Comparison of ENCODE assay signal across 1 cellular context in the genomic region with DNA sequence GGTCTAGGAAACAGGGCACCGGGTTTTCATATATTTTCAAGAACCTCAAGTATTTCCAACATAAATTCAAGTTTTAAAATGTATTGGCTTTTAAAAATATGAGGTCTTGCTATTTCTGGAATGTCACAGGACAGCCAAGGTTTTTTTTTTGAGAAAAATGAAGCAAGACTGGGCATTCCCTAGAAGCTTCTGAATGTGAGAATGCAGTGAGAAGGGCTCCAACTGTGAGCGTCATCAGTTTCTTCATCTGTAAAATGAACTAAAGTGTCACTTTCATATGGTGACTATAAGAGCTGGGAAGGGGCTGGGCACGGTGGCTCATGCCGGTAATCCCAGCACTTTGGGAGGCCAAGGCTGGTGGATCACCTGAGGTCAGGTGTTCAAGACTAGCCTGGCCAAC.
TF ChIP-seq lines count a peak whose summit lies in the region.

No MANE protein-coding gene starts in this region.

TF ChIP-seq in HepG2, 621 proteins besides CTCF, POLR2A, EP300 and RAD21 (continued from another document):
- no peak for TF ChIP-seq ZNF646 (CRISPR knock-in tag; IDR thresholded peaks at IDR 0.05)
- TF ChIP-seq, protein P1, sequence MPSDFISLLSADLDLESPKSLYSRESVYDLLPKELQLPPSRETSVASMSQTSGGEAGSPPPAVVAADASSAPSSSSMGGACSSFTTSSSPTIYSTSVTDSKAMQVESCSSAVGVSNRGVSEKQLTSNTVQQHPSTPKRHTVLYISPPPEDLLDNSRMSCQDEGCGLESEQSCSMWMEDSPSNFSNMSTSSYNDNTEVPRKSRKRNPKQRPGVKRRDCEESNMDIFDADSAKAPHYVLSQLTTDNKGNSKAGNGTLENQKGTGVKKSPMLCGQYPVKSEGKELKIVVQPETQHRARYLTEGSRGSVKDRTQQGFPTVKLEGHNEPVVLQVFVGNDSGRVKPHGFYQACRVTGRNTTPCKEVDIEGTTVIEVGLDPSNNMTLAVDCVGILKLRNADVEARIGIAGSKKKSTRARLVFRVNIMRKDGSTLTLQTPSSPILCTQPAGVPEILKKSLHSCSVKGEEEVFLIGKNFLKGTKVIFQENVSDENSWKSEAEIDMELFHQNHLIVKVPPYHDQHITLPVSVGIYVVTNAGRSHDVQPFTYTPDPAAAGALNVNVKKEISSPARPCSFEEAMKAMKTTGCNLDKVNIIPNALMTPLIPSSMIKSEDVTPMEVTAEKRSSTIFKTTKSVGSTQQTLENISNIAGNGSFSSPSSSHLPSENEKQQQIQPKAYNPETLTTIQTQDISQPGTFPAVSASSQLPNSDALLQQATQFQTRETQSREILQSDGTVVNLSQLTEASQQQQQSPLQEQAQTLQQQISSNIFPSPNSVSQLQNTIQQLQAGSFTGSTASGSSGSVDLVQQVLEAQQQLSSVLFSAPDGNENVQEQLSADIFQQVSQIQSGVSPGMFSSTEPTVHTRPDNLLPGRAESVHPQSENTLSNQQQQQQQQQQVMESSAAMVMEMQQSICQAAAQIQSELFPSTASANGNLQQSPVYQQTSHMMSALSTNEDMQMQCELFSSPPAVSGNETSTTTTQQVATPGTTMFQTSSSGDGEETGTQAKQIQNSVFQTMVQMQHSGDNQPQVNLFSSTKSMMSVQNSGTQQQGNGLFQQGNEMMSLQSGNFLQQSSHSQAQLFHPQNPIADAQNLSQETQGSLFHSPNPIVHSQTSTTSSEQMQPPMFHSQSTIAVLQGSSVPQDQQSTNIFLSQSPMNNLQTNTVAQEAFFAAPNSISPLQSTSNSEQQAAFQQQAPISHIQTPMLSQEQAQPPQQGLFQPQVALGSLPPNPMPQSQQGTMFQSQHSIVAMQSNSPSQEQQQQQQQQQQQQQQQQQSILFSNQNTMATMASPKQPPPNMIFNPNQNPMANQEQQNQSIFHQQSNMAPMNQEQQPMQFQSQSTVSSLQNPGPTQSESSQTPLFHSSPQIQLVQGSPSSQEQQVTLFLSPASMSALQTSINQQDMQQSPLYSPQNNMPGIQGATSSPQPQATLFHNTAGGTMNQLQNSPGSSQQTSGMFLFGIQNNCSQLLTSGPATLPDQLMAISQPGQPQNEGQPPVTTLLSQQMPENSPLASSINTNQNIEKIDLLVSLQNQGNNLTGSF (CRISPR knock-in tag; IDR thresholded peaks at IDR 0.05) = no peak
- TF ChIP-seq ZBTB10 (CRISPR knock-in tag; IDR thresholded peaks at IDR 0.05; ENCODE audit: borderline replicate concordance) = no peak
- no peak for TF ChIP-seq TCF7 (IDR thresholded peaks at IDR 0.05; ENCODE audit: low read depth)
- TF ChIP-seq HNF4G (IDR thresholded peaks at IDR 0.05; ENCODE audit: borderline replicate concordance, low read depth, low read length) = no peak
- no peak for TF ChIP-seq HNF4G (CRISPR knock-in tag; IDR thresholded peaks at IDR 0.05; ENCODE audit: borderline replicate concordance, low read depth)
- no peak for TF ChIP-seq POLR2G (IDR thresholded peaks at IDR 0.05; ENCODE audit: low read depth, low read length)
- no peak for TF ChIP-seq SRY (CRISPR knock-in tag; IDR thresholded peaks at IDR 0.05)
- TF ChIP-seq THYN1 (CRISPR knock-in tag; IDR thresholded peaks at IDR 0.05; ENCODE audit: borderline replicate concordance, low read depth) = no peak
TF ChIP-seq in HepG2: peak in this region for 0.
